ENCODE assay signal across 1 cellular context in genomic region chr4:83107636-83108035, GRCh38.
TF ChIP-seq lines count a peak whose summit lies in the region.

No MANE protein-coding gene starts in this region.

TF ChIP-seq in GM12878, 131 proteins besides CTCF, POLR2A, EP300 and RAD21 (continued from another document):
- TF ChIP-seq ZNF687 (IDR thresholded peaks at IDR 0.05) (no peak), POU2F2 (IDR thresholded peaks at IDR 0.05; ENCODE audit: borderline replicate concordance, low read depth, low read length) (no peak), JUNB (IDR thresholded peaks at IDR 0.05) (peak; percentile 26; the same call in 1 of the 2 replicates)
